Comparison of ENCODE assay signal across 8 cellular contexts in genomic region chr17:39926588-39927100, GRCh38. TPM values are rescaled to one million over a fixed set of nuclear protein-coding genes. Genes with fewer than 3 reads are reported as not detected.
DNase-seq lines count a peak whose midpoint lies in the region; ATAC-seq and TF ChIP-seq lines count a peak whose summit lies in the region.

No MANE protein-coding gene starts in this region.

- H3K4me3 Mint-ChIP-seq in activated naive CD8-positive, alpha-beta T cell treated with anti-CD3 and anti-CD28 coated beads for 36 hours, result peak overlapping the region; percentile 96

- H3K36me3 ChIP-seq in DOHH2 (ENCODE audit: control insufficient read depth, low read length) (peaks cover 19% of the 10 kb centered on the region), SJCRH30 (no peaks in the 10 kb centered on the region), right atrium auricular region (peaks cover 24% of the 10 kb centered on the region), gastrocnemius medialis (peaks cover 0 to 23% of the 10 kb centered on the region in 2 donors)

- in situ Hi-C loops in gastrocnemius medialis (cut with MboI; ENCODE audit: low sequenced_read_pairs in 4 of 4), result no loop called here

- H3K4me3 ChIP-seq in DOHH2 (ENCODE audit: low read length) (peak overlapping the region; percentile 92), SJCRH30 (peak overlapping the region; percentile 67), right atrium auricular region (peak overlapping the region; percentile 79 to 90), gastrocnemius medialis (peak overlapping the region; percentile 96 to 99 (median 98))

- no peak for TF ChIP-seq POLR2A in gastrocnemius medialis (IDR thresholded peaks at IDR 0.05)

- no peaks in the 10 kb centered on the region for H4K20me1 ChIP-seq in DOHH2 (ENCODE audit: control insufficient read depth, insufficient read depth, low read depth, low read length)

- H3K27me3 Mint-ChIP-seq in activated naive CD8-positive, alpha-beta T cell treated with anti-CD3 and anti-CD28 coated beads for 36 hours, result no peaks in the 10 kb centered on the region

- H3K4me2 ChIP-seq in DOHH2 (ENCODE audit: low read length), result peak overlapping the region; percentile 96

- H3K4me1 ChIP-seq in DOHH2 (ENCODE audit: control insufficient read depth, low read length), result peaks cover 28% of the 10 kb centered on the region
- peaks cover 14% of the 10 kb centered on the region for H3K4me1 ChIP-seq in SJCRH30
- peaks cover 0 to 35% of the 10 kb centered on the region in 2 donors for H3K4me1 ChIP-seq in right atrium auricular region
- peaks cover 35 to 46% of the 10 kb centered on the region in 2 donors for H3K4me1 ChIP-seq in gastrocnemius medialis

- H3K9me3 ChIP-seq in DOHH2 (ENCODE audit: control insufficient read depth, insufficient read depth, low read length) (no peaks in the 10 kb centered on the region), SJCRH30 (replicated peaks) (no peaks in the 10 kb centered on the region), right atrium auricular region (no peaks in the 10 kb centered on the region), gastrocnemius medialis (no peaks in the 10 kb centered on the region)

- DNase-seq in SJCRH30 (peak; percentile 21 to 36), right atrium auricular region (ENCODE audit: low spot score) (peak; percentile 58), gastrocnemius medialis (no peak), NCI-H526 treated with DMSO at 0.1 percent for 48 hours (lab: John Stamatoyannopoulos, UW) (no peak), superior temporal gyrus (ENCODE audit: extremely low spot score) (no peak)
- peak; percentile 67 for DNase-seq in activated naive CD8-positive, alpha-beta T cell treated with anti-CD3 and anti-CD28 coated beads for 36 hours

- H3K27ac ChIP-seq in DOHH2 (ENCODE audit: low read depth, low read length) (no peak overlapping the region), SJCRH30 (peak overlapping the region; percentile 52), right atrium auricular region (peak overlapping the region; percentile 90 to 96), gastrocnemius medialis (peak overlapping the region; percentile 90 to 99 (median 96))

- peaks cover 42% of the 10 kb centered on the region for H3K79me2 ChIP-seq in DOHH2 (ENCODE audit: control insufficient read depth, low read length)

- no peak for TF ChIP-seq CTCF in DOHH2 (IDR thresholded peaks at IDR 0.05; ENCODE audit: low read depth, low read length, poor library complexity, severe bottlenecking)
- no peak for TF ChIP-seq CTCF in right atrium auricular region (IDR thresholded peaks at IDR 0.05)
- no peak for TF ChIP-seq CTCF in gastrocnemius medialis (IDR thresholded peaks at IDR 0.05 in 4 of 5, conservative IDR thresholded peaks at IDR 0.05 in 1 of 5)

- peak overlapping the region; percentile 96 for H3K27ac Mint-ChIP-seq in activated naive CD8-positive, alpha-beta T cell treated with anti-CD3 and anti-CD28 coated beads for 36 hours

- no peaks in the 10 kb centered on the region for H3K9me2 ChIP-seq in DOHH2 (replicated peaks; ENCODE audit: control insufficient read depth, low read length)

- intact Hi-C loops in gastrocnemius medialis (cut with DNase I; ENCODE audit: low total_unique reads), result loop anchor here (2.0 to 5.0 kb wide), 3 partner anchors 54 to 249 kb away; partner anchors contain the start of gene PSMD3

- peaks cover 63% of the 10 kb centered on the region for H3K4me1 Mint-ChIP-seq in activated naive CD8-positive, alpha-beta T cell treated with anti-CD3 and anti-CD28 coated beads for 36 hours

- no peaks in the 10 kb centered on the region for H3F3A ChIP-seq in DOHH2 (ENCODE audit: control insufficient read depth, insufficient read depth)

- no peaks in the 10 kb centered on the region for H3K9me3 Mint-ChIP-seq in activated naive CD8-positive, alpha-beta T cell treated with anti-CD3 and anti-CD28 coated beads for 36 hours

- H3K27me3 ChIP-seq in DOHH2 (ENCODE audit: control insufficient read depth, low read length), result no peaks in the 10 kb centered on the region
- H3K27me3 ChIP-seq in SJCRH30, result no peaks in the 10 kb centered on the region
- H3K27me3 ChIP-seq in right atrium auricular region, result no peaks in the 10 kb centered on the region
- H3K27me3 ChIP-seq in gastrocnemius medialis, result no peaks in the 10 kb centered on the region

- peaks cover 31% of the 10 kb centered on the region for H3K36me3 Mint-ChIP-seq in activated naive CD8-positive, alpha-beta T cell treated with anti-CD3 and anti-CD28 coated beads for 36 hours

- ATAC-seq in HG02798 (IDR thresholded peaks at IDR 0.05; ENCODE audit: poor library complexity, unreplicated experiment), result peak; percentile 13
- no peak for ATAC-seq in gastrocnemius medialis

RNA-seq across cellular contexts. Expression of gene ORMDL3, which starts 0.8 kb away (rescaled TPM):
- total RNA-seq in SJCRH30 (2014; rRNA removed; shearing (Covaris generic)), result 27.5 and 27.8 TPM in 2 replicates
- total RNA-seq in activated naive CD8-positive, alpha-beta T cell treated with anti-CD3 and anti-CD28 coated beads for 36 hours, result 10 to 100 TPM; 59.1 to 62.3 TPM
- 10 to 100 TPM; 31.5 to 41.5 TPM for total RNA-seq in right atrium auricular region
- 10 to 100 TPM; 17.3 to 36.2 (median 29.6) TPM for total RNA-seq in gastrocnemius medialis

RNA-seq across cellular contexts. Expression of gene LRRC3C, which starts 0.9 kb away (rescaled TPM):
- total RNA-seq in SJCRH30 (2014; rRNA removed; shearing (Covaris generic)), result not detected in 2 replicates
- total RNA-seq in activated naive CD8-positive, alpha-beta T cell treated with anti-CD3 and anti-CD28 coated beads for 36 hours, result not detected
- total RNA-seq in right atrium auricular region (not detected), gastrocnemius medialis (not detected)

RNA-seq across cellular contexts. Expression of gene GSDMB, which starts 8.2 kb away (rescaled TPM):
- 1.9 and 2.1 TPM in 2 replicates for total RNA-seq in SJCRH30 (2014; rRNA removed; shearing (Covaris generic))
- 1 to 10 TPM; 7.6 to 8.7 TPM for total RNA-seq in activated naive CD8-positive, alpha-beta T cell treated with anti-CD3 and anti-CD28 coated beads for 36 hours
- total RNA-seq in right atrium auricular region (1 to 10 TPM in 1 of 2 donors, under 1 TPM in 1; 0.44 to 1.2 TPM), gastrocnemius medialis (1 to 10 TPM in 2 of 4 donors, under 1 TPM in 2; 0.07 to 1.1 (median 0.92) TPM)

RNA-seq across cellular contexts. Expression of gene GSDMA, which starts 36.2 kb away (rescaled TPM):
- not detected in 2 replicates for total RNA-seq in SJCRH30 (2014; rRNA removed; shearing (Covaris generic))
- total RNA-seq in activated naive CD8-positive, alpha-beta T cell treated with anti-CD3 and anti-CD28 coated beads for 36 hours, result under 1 TPM; 0.14 to 0.16 TPM
- total RNA-seq in right atrium auricular region, result under 1 TPM in 1 of 2 donors, not detected in 1; 0.75 TPM
- under 1 TPM in 2 of 4 donors, not detected in 2; 0.16 to 0.26 TPM for total RNA-seq in gastrocnemius medialis

RNA-seq across cellular contexts. Expression of gene PSMD3, which starts 54.0 kb away (rescaled TPM):
- total RNA-seq in SJCRH30 (2014; rRNA removed; shearing (Covaris generic)), result 128 and 129 TPM in 2 replicates
- 100 to 1,000 TPM; 173 to 177 TPM for total RNA-seq in activated naive CD8-positive, alpha-beta T cell treated with anti-CD3 and anti-CD28 coated beads for 36 hours
- total RNA-seq in right atrium auricular region (10 to 100 TPM; 76.3 to 88.8 TPM), gastrocnemius medialis (100 to 1,000 TPM; 211 to 364 (median 329) TPM)

Comparison
In these comparisons a context has a peak if more than half of its experiments do, and no peak if none do; other contexts are left out.
1. DNase-seq: peak in SJCRH30 (2 of 2), activated naive CD8-positive, alpha-beta T cell treated with anti-CD3 and anti-CD28 coated beads for 36 hours (single experiment) and right atrium auricular region (single experiment); none in gastrocnemius medialis (0 of 2), NCI-H526 treated with DMSO at 0.1 percent for 48 hours (single experiment) and superior temporal gyrus (single experiment).
2. Peak in every context shown above with its lines, with median percentiles within 50 percentile points of each other: H3K4me3 ChIP-seq.